ENCODE assay signal across 8 cellular contexts in the genomic region with DNA sequence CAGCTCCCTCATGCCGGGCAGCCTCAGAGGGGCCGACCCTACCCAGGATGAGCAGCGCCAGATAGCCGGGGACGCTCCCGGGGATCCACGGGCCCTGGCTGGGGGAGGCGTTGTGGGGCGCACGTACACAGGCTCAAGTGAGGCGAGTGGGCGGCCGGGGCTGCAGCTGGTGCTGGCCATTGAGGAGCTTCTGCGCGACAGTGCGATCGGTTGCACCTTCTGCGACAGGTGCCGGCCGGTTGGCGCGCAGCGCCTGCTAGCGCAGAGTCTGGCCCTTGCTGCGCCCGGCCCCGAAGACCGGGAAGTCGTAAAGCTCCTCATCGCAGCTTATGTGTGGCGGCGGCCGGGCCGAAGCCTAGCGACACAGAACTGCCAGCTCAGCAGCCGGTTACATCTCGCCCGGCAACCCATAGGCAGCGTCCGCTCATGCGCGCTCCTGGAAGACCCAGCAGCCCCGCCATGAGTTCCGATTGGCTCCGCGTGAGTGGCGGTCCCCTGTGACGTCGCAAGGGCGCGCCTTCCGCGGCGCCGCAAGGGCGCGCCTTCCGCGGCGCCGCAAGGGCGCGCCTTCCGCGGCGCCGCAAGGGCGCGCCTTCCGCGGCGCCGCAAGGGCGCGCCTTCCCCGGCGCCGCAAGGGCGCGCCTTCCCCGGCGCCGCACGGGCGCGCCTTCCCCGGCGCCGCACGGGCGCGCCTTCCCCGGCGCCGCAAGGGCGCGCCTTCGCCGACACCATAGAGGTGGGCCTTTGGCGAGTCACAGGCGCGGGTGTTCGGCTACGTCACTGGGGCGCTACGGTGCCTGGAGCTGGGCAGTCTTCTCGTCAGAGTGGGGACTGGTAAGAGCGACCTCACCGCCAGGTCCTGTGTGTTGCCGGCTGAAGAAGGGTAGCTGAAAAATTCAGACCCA.
DNase-seq lines count a peak whose midpoint lies in the region; ATAC-seq and TF ChIP-seq lines count a peak whose summit lies in the region.
"Not testable (repeated sequence)": the region's sequence is repeated elsewhere in the genome, so short reads cannot be mapped to it uniquely, and the experiment has no call there.

No MANE protein-coding gene starts in this region.

- not testable (repeated sequence) for TF ChIP-seq CTCF in GM12875 (IDR thresholded peaks at IDR 0.05; ENCODE audit: borderline replicate concordance, insufficient read depth, low read depth, low read length)
- peak in 1 of 5 experiments; percentile 12 for TF ChIP-seq CTCF in tibial nerve (IDR thresholded peaks at IDR 0.05)

- peak overlapping the region; percentile 90 to 95 (median 92) for H3K27ac ChIP-seq in tibial nerve

- TF ChIP-seq POLR2A in tibial nerve (IDR thresholded peaks at IDR 0.05) = peak in 1 of 2 donors; percentile 57

- DNase-seq in NCI-H1092 (lab: John Stamatoyannopoulos, UW) (peak; percentile 84), SKM-1 (lab: John Stamatoyannopoulos, UW; ENCODE audit: unreplicated experiment) (peak; percentile 18), glomerular visceral epithelial cell (ENCODE audit: extremely low spot score) (peak; percentile 94), posterior cingulate gyrus (peak; percentile 89 to 99 (median 94)), tibial nerve (ENCODE audit: low spot score in 2 of 2) (peak; percentile 81 to 82)
- peak; percentile 85 to 96 for DNase-seq in activated naive CD4-positive, alpha-beta T cell treated with anti-CD3 and anti-CD28 coated beads, Interleukin-2, amount 50 U/mL, for 72 hours (ENCODE audit: low spot score in 2 of 2)

- intact Hi-C loops in posterior cingulate gyrus (cut with DNase I) = not testable (repeated sequence)

- H3K4me1 ChIP-seq in tibial nerve = peaks cover 0 to 15% (median 0%) of the 10 kb centered on the region in 4 donors

- H3K27ac Mint-ChIP-seq in activated naive CD4-positive, alpha-beta T cell treated with anti-CD3 and anti-CD28 coated beads, Interleukin-2, amount 50 U/mL, for 72 hours = peak overlapping the region; percentile 95 to 98

- H3K9me3 ChIP-seq in tibial nerve = not testable (repeated sequence)

- not testable (repeated sequence) for H3K27me3 ChIP-seq in tibial nerve

- H3K9me3 Mint-ChIP-seq in activated naive CD4-positive, alpha-beta T cell treated with anti-CD3 and anti-CD28 coated beads, Interleukin-2, amount 50 U/mL, for 72 hours = not testable (repeated sequence)

- WGBS in tibial nerve, 2 donors = 0 to 24% methylated on average over 36 to 77 of the region's 110 CpGs

- peak; percentile 3 to 57 for TF ChIP-seq EP300 in tibial nerve (IDR thresholded peaks at IDR 0.05)

- H3K4me3 ChIP-seq in GM12875 (ENCODE audit: low read depth, low read length) = peak overlapping the region; percentile 51
- H3K4me3 ChIP-seq in tibial nerve = peak overlapping the region; percentile 49 to 77 (median 66)

- not testable (repeated sequence) for H3K36me3 Mint-ChIP-seq in activated naive CD4-positive, alpha-beta T cell treated with anti-CD3 and anti-CD28 coated beads, Interleukin-2, amount 50 U/mL, for 72 hours

- not testable (repeated sequence) for H3K36me3 ChIP-seq in tibial nerve

- peak; percentile 98 for ATAC-seq in HG02623 (IDR thresholded peaks at IDR 0.05; ENCODE audit: unreplicated experiment)
- ATAC-seq in activated naive CD4-positive, alpha-beta T cell treated with anti-CD3 and anti-CD28 coated beads, Interleukin-2, amount 50 U/mL, for 72 hours = peak; percentile 97 to 98

Comparison
In these comparisons a context has a peak if more than half of its experiments do, and no peak if none do; other contexts are left out.
1. Peak in every context shown above with its lines: DNase-seq, ATAC-seq, H3K4me3 ChIP-seq and H3K27ac ChIP-seq.
2. DNase-seq: peak in every context shown above with its lines; median percentile 94 in glomerular visceral epithelial cell; 94 in posterior cingulate gyrus; 90 in activated naive CD4-positive, alpha-beta T cell treated with anti-CD3 and anti-CD28 coated beads, Interleukin-2, amount 50 U/mL, for 72 hours; 84 in NCI-H1092; 82 in tibial nerve; 18 in SKM-1.